Comparison of ENCODE assay signal across 8 cellular contexts in genomic region chr3:184261270-184262165, GRCh38. TPM values are rescaled to one million over a fixed set of nuclear protein-coding genes. Genes with fewer than 3 reads are reported as not detected.
DNase-seq lines count a peak whose midpoint lies in the region; ATAC-seq, FAIRE-seq and TF ChIP-seq lines count a peak whose summit lies in the region.

Gene CAMK2N2 (minus strand): TSS chr3:184261553. CDS start chr3:184261285, 268 bp downstream.

- FAIRE-seq in astrocyte (lab: Jason Lieb, UNC), result no peak

- no peak for TF ChIP-seq CTCF in astrocyte (IDR thresholded peaks at IDR 0.05; ENCODE audit: insufficient read depth, low read depth, low read length)
- no peak for TF ChIP-seq CTCF in hepatocyte (IDR thresholded peaks at IDR 0.05; ENCODE audit: poor library complexity)

- H3K36me3 ChIP-seq in astrocyte (ENCODE audit: insufficient read depth, low read length) (no peaks in the 10 kb centered on the region), hepatocyte (replicated peaks; ENCODE audit: insufficient read depth, low read depth) (no peaks in the 10 kb centered on the region)

- H3K9ac ChIP-seq in astrocyte (ENCODE audit: low read length), result peak within 1 kb of the TSS; percentile 61

- H3K4me1 ChIP-seq in astrocyte (ENCODE audit: insufficient read depth, low read length) (peaks cover 18% of the 10 kb centered on the region), hepatocyte (ENCODE audit: insufficient read depth) (peaks cover 19% of the 10 kb centered on the region)

- WGBS in hepatocyte (ENCODE audit: low lambda C conversion rate, missing lambda C conversion rate), result under 1% methylated on average over 29 of the region's 91 CpGs

- H3K27me3 Mint-ChIP-seq in astrocyte (ENCODE audit: low read depth, unreplicated experiment), result peaks cover 53% of the 10 kb centered on the region

- peak within 1 kb of the TSS; percentile 89 for H3K4me3 Mint-ChIP-seq in astrocyte (ENCODE audit: unreplicated experiment)

- H3K4me3 ChIP-seq in astrocyte (ENCODE audit: insufficient read depth, low read depth, low read length) (peak within 1 kb of the TSS; percentile 63), hepatocyte (peak within 1 kb of the TSS; percentile 20)

- ATAC-seq in GM21529 (IDR thresholded peaks at IDR 0.05; ENCODE audit: unreplicated experiment), result peak; percentile 58
- ATAC-seq in HG03025 (IDR thresholded peaks at IDR 0.05; ENCODE audit: low FRiP score, unreplicated experiment), result no peak

- peak within 1 kb of the TSS; percentile 79 for H2AFZ ChIP-seq in astrocyte (ENCODE audit: low read depth, low read length)
- no peak within 1 kb of the TSS for H2AFZ ChIP-seq in hepatocyte

- H3K79me2 ChIP-seq in astrocyte (ENCODE audit: insufficient read depth, low read length), result no peaks in the 10 kb centered on the region
- no peaks in the 10 kb centered on the region for H3K79me2 ChIP-seq in hepatocyte

- H3K36me3 Mint-ChIP-seq in astrocyte (ENCODE audit: low read depth, unreplicated experiment), result peaks cover 12% of the 10 kb centered on the region

- H3K27me3 ChIP-seq in astrocyte (ENCODE audit: insufficient read depth, low read length) (peaks cover 11% of the 10 kb centered on the region), hepatocyte (peaks cover 58% of the 10 kb centered on the region)

- H3K27ac ChIP-seq in astrocyte (ENCODE audit: low read depth, low read length) (no peak within 1 kb of the TSS), hepatocyte (no peak within 1 kb of the TSS)

- H3K9me2 ChIP-seq in hepatocyte (replicated peaks; ENCODE audit: insufficient read depth), result no peaks in the 10 kb centered on the region

- H3K27ac Mint-ChIP-seq in astrocyte (ENCODE audit: unreplicated experiment), result peak within 1 kb of the TSS; percentile 45

- H3K4me1 Mint-ChIP-seq in astrocyte (ENCODE audit: low read depth, unreplicated experiment), result peaks cover 11% of the 10 kb centered on the region

- H3K9me3 ChIP-seq in astrocyte (ENCODE audit: insufficient read depth, low read depth, low read length) (no peaks in the 10 kb centered on the region), hepatocyte (ENCODE audit: low read depth) (no peaks in the 10 kb centered on the region)

- H3K4me2 ChIP-seq in astrocyte (ENCODE audit: low read length) (peak within 1 kb of the TSS; percentile 97), hepatocyte (peak within 1 kb of the TSS; percentile 97)

- peaks cover 3% of the 10 kb centered on the region for H3K9me3 Mint-ChIP-seq in astrocyte (ENCODE audit: unreplicated experiment)

- DNase-seq in AG08396 (ENCODE audit: low spot score) (peak; percentile 89), NCI-H146 (lab: John Stamatoyannopoulos, UW) (peak; percentile 99), SW480 (ENCODE audit: low spot score) (peak; percentile 80), astrocyte (ENCODE audit: low read depth) (peak; percentile 34), hepatocyte (ENCODE audit: low spot score) (peak; percentile 69), putamen (ENCODE audit: low spot score) (peak; percentile 29)

- peaks cover 32% of the 10 kb centered on the region for H4K20me1 ChIP-seq in astrocyte (ENCODE audit: insufficient read depth, low read length)
- no peaks in the 10 kb centered on the region for H4K20me1 ChIP-seq in hepatocyte (ENCODE audit: insufficient read depth, poor library complexity, severe bottlenecking)

RNA-seq across cellular contexts. Expression of gene CAMK2N2, which starts in this region (rescaled TPM):
- total RNA-seq in astrocyte, result 2.6 and 3.4 TPM in 2 replicates
- not detected in 2 replicates for total RNA-seq in hepatocyte
- polyA plus RNA-seq in hepatocyte, result 0.11 and 0.30 TPM in 2 replicates

Comparison
In these comparisons a context has a peak if more than half of its experiments do, and no peak if none do; other contexts are left out.
1. Peak in DNase-seq, H3K4me3 ChIP-seq and H3K4me2 ChIP-seq in hepatocyte; RNA of the gene not detected or under 1 TPM.
2. DNase-seq: peak in every context shown above with its lines; median percentile 99 in NCI-H146; 89 in AG08396; 80 in SW480; 69 in hepatocyte; 34 in astrocyte; 29 in putamen.